8 cellular contexts compared by ENCODE assay signal in genomic region chr1:160032165-160032827, GRCh38. TPM values are rescaled to one million over a fixed set of nuclear protein-coding genes. Genes with fewer than 3 reads are reported as not detected.
DNase-seq lines count a peak whose midpoint lies in the region; ATAC-seq and TF ChIP-seq lines count a peak whose summit lies in the region.

No MANE protein-coding gene starts in this region.

- H3K9me2 ChIP-seq in GM23248 (ENCODE audit: insufficient read depth) = no peaks in the 10 kb centered on the region

- H3K27me3 Mint-ChIP-seq in CD4-positive, alpha-beta memory T cell = no peaks in the 10 kb centered on the region

- intact Hi-C loops in CD4-positive, alpha-beta memory T cell (cut with micrococcal nuclease) = loop anchor here (5.0 kb wide), 1 partner anchor 65 kb away; the partner anchor contains the start of gene IGSF8
- intact Hi-C loops in Panc1 (cut with micrococcal nuclease; ENCODE audit: unreplicated experiment) = no loop called here
- intact Hi-C loops in aorta (cut with DNase I) = loop anchor here in 1 of 2 donors (5.0 kb wide), 1 partner anchor 250 kb away; the partner anchor contains the start of gene DUSP23

- H3K4me2 ChIP-seq in GM23248 (ENCODE audit: unreplicated experiment) = peak overlapping the region; percentile 95

- WGBS in GM23248 (ENCODE audit: low coverage in 1 of 2, low lambda C conversion rate in 2 of 2, missing lambda C conversion rate in 2 of 2), 2 experiments = 1 to 3% methylated on average over 18 of the region's 18 CpGs
- 2 to 3% methylated on average over 18 of the region's 18 CpGs for WGBS in aorta, 2 donors

- H3K79me2 ChIP-seq in GM23248 (ENCODE audit: insufficient read depth) = peaks cover 24% of the 10 kb centered on the region

- peak overlapping the region; percentile 80 for H3K9ac ChIP-seq in GM23248

- no peaks in the 10 kb centered on the region for H3K9me3 ChIP-seq in CD4-positive, alpha-beta memory T cell (ENCODE audit: control insufficient read depth in 1 of 2, low read length in 2 of 2)
- no peaks in the 10 kb centered on the region for H3K9me3 ChIP-seq in GM23248 (ENCODE audit: low read depth)
- no peaks in the 10 kb centered on the region for H3K9me3 ChIP-seq in Panc1 (ENCODE audit: control insufficient read depth, insufficient read depth, low read depth, low read length)
- no peaks in the 10 kb centered on the region for H3K9me3 ChIP-seq in mononuclear cell (ENCODE audit: low read depth, low read length)
- H3K9me3 ChIP-seq in aorta (ENCODE audit: control insufficient read depth, low read length) = no peaks in the 10 kb centered on the region

- no peaks in the 10 kb centered on the region for H4K20me1 ChIP-seq in GM23248 (ENCODE audit: insufficient read depth)

- BruUV-seq in Panc1 (replicated peaks; lab: Mats Ljungman, UMichigan) = no TSS peak

- H3K4me1 Mint-ChIP-seq in CD4-positive, alpha-beta memory T cell = peaks cover 24 to 39% (median 30%) of the 10 kb centered on the region in 4 donors

- no peaks in the 10 kb centered on the region for H3F3A ChIP-seq in GM23248 (ENCODE audit: insufficient read depth)

- peak overlapping the region; percentile 57 for H3K27ac ChIP-seq in CD4-positive, alpha-beta memory T cell (ENCODE audit: low read depth, low read length)
- H3K27ac ChIP-seq in GM23248 (no peak overlapping the region), Panc1 (ENCODE audit: low read length) (peak overlapping the region; percentile 83), aorta (ENCODE audit: low read depth in 1 of 2, low read length in 2 of 2) (peak overlapping the region in 1 of 2 donors; percentile 31)

- no peaks in the 10 kb centered on the region for H3K36me3 ChIP-seq in CD4-positive, alpha-beta memory T cell (ENCODE audit: insufficient read depth, low read length)
- H3K36me3 ChIP-seq in GM23248 (ENCODE audit: low read depth) = no peaks in the 10 kb centered on the region
- peaks cover 3% of the 10 kb centered on the region for H3K36me3 ChIP-seq in Panc1 (ENCODE audit: control insufficient read depth, insufficient read depth, low read length)
- no peaks in the 10 kb centered on the region for H3K36me3 ChIP-seq in aorta (ENCODE audit: control insufficient read depth in 1 of 2, insufficient read depth in 2 of 2, low read length in 1 of 2)

- CTCF ChIA-PET in CD4-positive, alpha-beta memory T cell (lab: Charles Lee; ENCODE audit: partially characterized antibody) = interaction anchor here (0.9 to 5.3 kb wide), 6 partner anchors 14 to 252 kb away, joined by 3 to 38 read pairs (median 12); partner anchors contain the start of gene DUSP23
- CTCF ChIA-PET in Panc1 (lab: Charles Lee) = interaction anchor here (0.7 to 1.0 kb wide), 2 partner anchors 25 to 259 kb away, joined by 4 to 5 read pairs; no protein-coding TSS in a partner anchor

- peak overlapping the region; percentile 89 to 98 (median 97) for H3K27ac Mint-ChIP-seq in CD4-positive, alpha-beta memory T cell

- H3K9me3 Mint-ChIP-seq in CD4-positive, alpha-beta memory T cell = no peaks in the 10 kb centered on the region

- no peaks in the 10 kb centered on the region for H3K27me3 ChIP-seq in CD4-positive, alpha-beta memory T cell (ENCODE audit: insufficient read depth, low read length)
- H3K27me3 ChIP-seq in GM23248 (replicated peaks; ENCODE audit: insufficient read depth) (no peaks in the 10 kb centered on the region), Panc1 (ENCODE audit: control insufficient read depth, insufficient read depth, low read length) (peaks cover 27% of the 10 kb centered on the region), mononuclear cell (ENCODE audit: insufficient read depth, low read length) (no peaks in the 10 kb centered on the region), aorta (ENCODE audit: control insufficient read depth in 1 of 2, insufficient read depth in 2 of 2, low read length in 1 of 2) (no peaks in the 10 kb centered on the region)

- H3K36me3 Mint-ChIP-seq in CD4-positive, alpha-beta memory T cell = peaks cover 0 to 10% of the 10 kb centered on the region in 2 donors

- peaks cover 32% of the 10 kb centered on the region for H3K4me1 ChIP-seq in CD4-positive, alpha-beta memory T cell (ENCODE audit: insufficient read depth, low read length)
- H3K4me1 ChIP-seq in GM23248 (ENCODE audit: insufficient read depth) (peaks cover 4% of the 10 kb centered on the region; the same call in 1 of the 2 replicates), Panc1 (ENCODE audit: control insufficient read depth, insufficient read depth, low read length) (peaks cover 6% of the 10 kb centered on the region), mononuclear cell (ENCODE audit: insufficient read depth, low read length) (peaks cover 26% of the 10 kb centered on the region), aorta (ENCODE audit: control insufficient read depth in 1 of 2, insufficient read depth in 2 of 2, low read length in 2 of 2) (peaks cover 3 to 7% of the 10 kb centered on the region in 2 donors)

- ATAC-seq in Panc1 (peak; percentile 71), aorta (ENCODE audit: low FRiP score) (no peak)

- peak in 1 of 5 donors; percentile 11 for DNase-seq in CD4-positive, alpha-beta memory T cell
- DNase-seq in GM23248 (peak; percentile 38), Panc1 (ENCODE audit: low read depth, low spot score) (no peak), dermis blood vessel endothelial cell (peak; percentile 12), aorta (no peak), NCI-H1436 (lab: John Stamatoyannopoulos, UW) (no peak), OCI-M2 (lab: John Stamatoyannopoulos, UW; ENCODE audit: unreplicated experiment) (no peak)

- in situ Hi-C loops in GM23248 (cut with MboI) (no loop called here), Panc1 (cut with HindIII; ENCODE audit: low pct_unique_long_range_greater_than_20kb, low sequenced_read_pairs) (no loop called here)

- H2AFZ ChIP-seq in GM23248 = peak overlapping the region; percentile 99

- peak overlapping the region; percentile 71 to 79 for H3K4me3 ChIP-seq in CD4-positive, alpha-beta memory T cell (ENCODE audit: low read length in 2 of 2)
- H3K4me3 ChIP-seq in GM23248 (peak overlapping the region; percentile 99), Panc1 (ENCODE audit: low read depth in 2 of 2, low read length in 2 of 2) (peak overlapping the region; percentile 80 to 88), mononuclear cell (ENCODE audit: low read length) (peak overlapping the region; percentile 75), aorta (ENCODE audit: low read length in 2 of 2) (peak overlapping the region; percentile 58 to 70)

- H3K4me3 Mint-ChIP-seq in CD4-positive, alpha-beta memory T cell = peak overlapping the region; percentile 94 to 99 (median 98)

- POLR2A ChIA-PET in CD4-positive, alpha-beta memory T cell (lab: Charles Lee; ENCODE audit: partially characterized antibody) = interaction anchor here (1.4 to 3.2 kb wide), 7 partner anchors 9 to 252 kb away, joined by 3 to 36 read pairs (median 5); partner anchors contain the start of genes DUSP23, IGSF8 and TAGLN2
- POLR2A ChIA-PET in Panc1 (lab: Charles Lee) = interaction anchor here (0.7 kb wide), 1 partner anchor 1350 kb away, joined by 4 read pairs; no protein-coding TSS in a partner anchor

- TF ChIP-seq CTCF in Panc1 (IDR thresholded peaks at IDR 0.05) = no peak

RNA-seq across cellular contexts. Expression of gene PIGM, which starts 0.5 kb away (rescaled TPM):
- 10 to 100 TPM; 11.7 to 12.3 TPM for total RNA-seq in CD4-positive, alpha-beta memory T cell
- 1 to 10 TPM; 2.9 to 3.5 TPM for polyA plus RNA-seq in CD4-positive, alpha-beta memory T cell
- 4.8 and 5.5 TPM in 2 replicates for total RNA-seq in GM23248 (2014; rRNA removed; shearing (Covaris generic))
- polyA plus RNA-seq in GM23248 (2016; fragmentation: Nextera tagmentation; extraction: Ambion mirVana) = 5.4 and 5.7 TPM in 2 replicates
- total RNA-seq in Panc1 (2021; ENCODE audit: unreplicated experiment) = 4.4 TPM
- polyA plus RNA-seq in Panc1 (2012; ENCODE audit: insufficient read length) = 2.5 TPM
- 2.6 and 3.5 TPM in 2 replicates for total RNA-seq in dermis blood vessel endothelial cell
- total RNA-seq in mononuclear cell = 1.6 TPM
- 1 to 10 TPM; 5.3 to 6.7 TPM for total RNA-seq in aorta
- 1 to 10 TPM; 1.3 to 3.6 TPM for polyA plus RNA-seq in aorta

RNA-seq across cellular contexts. Expression of gene KCNJ10, which starts 37.7 kb away (rescaled TPM):
- total RNA-seq in CD4-positive, alpha-beta memory T cell = not detected
- under 1 TPM in 1 of 2 donors, not detected in 1; 0.08 TPM for polyA plus RNA-seq in CD4-positive, alpha-beta memory T cell
- not detected in 2 replicates for total RNA-seq in GM23248 (2014; rRNA removed; shearing (Covaris generic))
- not detected in 2 replicates for polyA plus RNA-seq in GM23248 (2016; fragmentation: Nextera tagmentation; extraction: Ambion mirVana)
- total RNA-seq in Panc1 (2021; ENCODE audit: unreplicated experiment) = 0.08 TPM
- polyA plus RNA-seq in Panc1 (2012; ENCODE audit: insufficient read length) = not detected
- not detected in 2 replicates for total RNA-seq in dermis blood vessel endothelial cell
- not detected for total RNA-seq in mononuclear cell
- under 1 TPM; 0.10 to 0.24 TPM for total RNA-seq in aorta
- under 1 TPM in 1 of 2 donors, not detected in 1; 0.63 TPM for polyA plus RNA-seq in aorta

RNA-seq across cellular contexts. Expression of gene KCNJ9, which starts 49.0 kb away (rescaled TPM):
- total RNA-seq in CD4-positive, alpha-beta memory T cell = not detected
- polyA plus RNA-seq in CD4-positive, alpha-beta memory T cell = not detected
- 0.13 TPM in 1 of 2 replicates, not detected in the other for total RNA-seq in GM23248 (2014; rRNA removed; shearing (Covaris generic))
- polyA plus RNA-seq in GM23248 (2016; fragmentation: Nextera tagmentation; extraction: Ambion mirVana) (not detected in 2 replicates), aorta (not detected)
- total RNA-seq in Panc1 (2021; ENCODE audit: unreplicated experiment) (not detected), dermis blood vessel endothelial cell (not detected in 2 replicates), mononuclear cell (not detected), aorta (not detected)
- not detected for polyA plus RNA-seq in Panc1 (2012; ENCODE audit: insufficient read length)

Comparison
In these comparisons a context has a peak if more than half of its experiments do, and no peak if none do; other contexts are left out.
1. DNase-seq: peak in GM23248 (single experiment) and dermis blood vessel endothelial cell (single experiment); none in Panc1 (single experiment), aorta (0 of 2), NCI-H1436 (single experiment) and OCI-M2 (single experiment).
2. Peak in every context shown above with its lines, with median percentiles within 50 percentile points of each other: H3K4me3 ChIP-seq.